ENCODE assay signal across 8 cellular contexts in the genomic region with DNA sequence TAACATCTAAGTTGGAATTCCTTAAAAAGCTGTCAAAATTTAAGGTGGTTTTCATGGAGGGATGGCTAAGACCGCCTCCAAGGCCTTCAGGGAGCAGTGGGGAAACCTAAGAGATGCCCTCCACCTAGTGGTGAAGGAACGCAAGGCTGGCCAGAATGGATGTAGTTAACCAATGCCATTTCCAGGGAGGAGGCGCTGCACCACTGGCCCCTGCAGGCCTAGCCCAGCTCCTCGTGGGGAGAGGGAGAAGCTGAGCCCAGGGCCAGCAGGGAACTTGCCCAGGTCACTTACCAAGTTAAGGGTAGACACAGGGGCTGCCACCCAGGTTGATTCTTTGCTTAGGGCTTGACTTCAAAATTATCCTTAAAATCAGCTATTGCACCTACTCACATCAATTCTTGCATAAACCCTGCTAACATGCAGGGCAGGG. TPM values are rescaled to one million over a fixed set of nuclear protein-coding genes. Genes with fewer than 3 reads are reported as not detected.
DNase-seq lines count a peak whose midpoint lies in the region; ATAC-seq and TF ChIP-seq lines count a peak whose summit lies in the region.

No MANE protein-coding gene starts in this region.

- ATAC-seq in HG02798 (IDR thresholded peaks at IDR 0.05; ENCODE audit: poor library complexity, unreplicated experiment) (peak; percentile 85), T-helper 17 cell (peak; percentile 95)

- no peaks in the 10 kb centered on the region for H3K27me3 Mint-ChIP-seq in T-helper 17 cell

- no peak overlapping the region for H3K4me3 Mint-ChIP-seq in T-helper 17 cell

- peaks cover 15% of the 10 kb centered on the region for H3K4me1 Mint-ChIP-seq in T-helper 17 cell

- H3K36me3 ChIP-seq in smooth muscle cell (ENCODE audit: low read depth) = no peaks in the 10 kb centered on the region

- peak; percentile 81 for TF ChIP-seq CTCF in smooth muscle cell (IDR thresholded peaks at IDR 0.05; ENCODE audit: borderline replicate concordance, insufficient read depth, poor library complexity, severe bottlenecking)

- peaks cover 11% of the 10 kb centered on the region for H3K4me1 ChIP-seq in smooth muscle cell (ENCODE audit: low read depth)

- H3K4me3 ChIP-seq in smooth muscle cell = no peak overlapping the region

- no peak overlapping the region for H3K27ac ChIP-seq in smooth muscle cell (ENCODE audit: low read depth)

- H3K9ac ChIP-seq in smooth muscle cell (ENCODE audit: low read depth) = no peak overlapping the region

- no peaks in the 10 kb centered on the region for H3K27me3 ChIP-seq in smooth muscle cell (ENCODE audit: low read depth)

- no peak overlapping the region for H2AFZ ChIP-seq in smooth muscle cell (ENCODE audit: low read depth)

- 17% methylated on average over 4 of the region's 4 CpGs for WGBS in smooth muscle cell (ENCODE audit: low lambda C conversion rate)

- no peaks in the 10 kb centered on the region for H3K36me3 Mint-ChIP-seq in T-helper 17 cell (ENCODE audit: low read depth)

- H3K27ac Mint-ChIP-seq in T-helper 17 cell = no peak overlapping the region

- H3K4me2 ChIP-seq in smooth muscle cell = no peak overlapping the region

- H4K20me1 ChIP-seq in smooth muscle cell (ENCODE audit: low read depth) = no peaks in the 10 kb centered on the region

- DNase-seq in SIG-M5 treated with dmso at 0.1 percent for 504 hours (lab: John Stamatoyannopoulos, UW; ENCODE audit: unreplicated experiment) (peak; percentile 89), SIG-M5 (lab: John Stamatoyannopoulos, UW) (no peak), NCI-H1436 (lab: John Stamatoyannopoulos, UW) (peak; percentile 89), T-helper 17 cell (peak; percentile 45 to 62 (median 48)), amygdala (lab: John Stamatoyannopoulos, UW) (peak in 36 of 56 donors; percentile 2 to 79 (median 38)), hepatic stellate cell (ENCODE audit: low spot score) (peak; percentile 70), smooth muscle cell (lab: John Stamatoyannopoulos, UW; ENCODE audit: unreplicated experiment) (peak; percentile 13)

- no peaks in the 10 kb centered on the region for H3F3A ChIP-seq in smooth muscle cell (ENCODE audit: low read depth)

- H3K79me2 ChIP-seq in smooth muscle cell (ENCODE audit: low read depth) = no peaks in the 10 kb centered on the region

- H3K9me3 ChIP-seq in T-helper 17 cell (ENCODE audit: control insufficient read depth, low read length, poor library complexity, severe bottlenecking) (no peaks in the 10 kb centered on the region), smooth muscle cell (replicated peaks; ENCODE audit: low read depth) (no peaks in the 10 kb centered on the region)

RNA-seq across cellular contexts. Expression of a gene that starts 32.0 kb away (rescaled TPM):
- total RNA-seq in T-helper 17 cell = 1 to 10 TPM; 8.6 to 9.8 TPM
- 10.8 and 23.7 TPM in 2 replicates for total RNA-seq in smooth muscle cell
- polyA plus RNA-seq in smooth muscle cell = 6.3 and 7.4 TPM in 2 replicates
